25 cellular contexts compared by ENCODE assay signal in genomic region chr9:84974790-84975189, GRCh38.
DNase-seq lines count a peak whose midpoint lies in the region; ATAC-seq, FAIRE-seq and TF ChIP-seq lines count a peak whose summit lies in the region.
"Had no signal": no experiment of that assay in that cellular context is flagged by ENCODE, and none has a peak within 500 bp of the region (broad histone marks: within the 10 kb centered on the region; RNA-seq: fewer than 3 reads in every experiment).

No MANE protein-coding gene starts in this region.

- no peaks in the 10 kb centered on the region for H3K27me3 ChIP-seq in ectodermal cell (ENCODE audit: control insufficient read depth, insufficient read depth, low read length, poor library complexity, severe bottlenecking)
- H3K27me3 ChIP-seq: BLaER1 had no signal

- WGBS in ectodermal cell, 2 experiments = 87 to 94% methylated on average over 7 of the region's 7 CpGs

- H3K4me3 ChIP-seq in ectodermal cell (ENCODE audit: insufficient read depth, low read depth, low read length) = no peak overlapping the region
- H3K4me3 ChIP-seq: BLaER1 had no signal

- peak in 39 of 56 donors; percentile 13 to 86 (median 52) for DNase-seq in amygdala (lab: John Stamatoyannopoulos, UW)
- peak; percentile 61 for DNase-seq in midbrain (lab: John Stamatoyannopoulos, UW)
- peak; percentile 47 for DNase-seq in pons (ENCODE audit: low spot score)
- no peak for DNase-seq in GM12892 (ENCODE audit: insufficient read length)
- DNase-seq in Kasumi-1 (lab: John Stamatoyannopoulos, UW) = no peak
- DNase-seq in SHP77 (lab: John Stamatoyannopoulos, UW) = no peak
- DNase-seq: Calu3; CD4-positive, alpha-beta memory T cell; KBM-7; MV-4-11; NCI-H1694 treated with DMSO at 0.1 percent for 48 hours; NCI-H2107; NCI-H2227 treated with DMSO at 0.1 percent for 48 hours; NCI-H510A treated with DMSO at 0.1 percent for 48 hours; NCI-H774; OCI-M1; SHP77 treated with DMSO at 0.1 percent for 48 hours had no signal

- no peaks in the 10 kb centered on the region for H3K9me3 ChIP-seq in ectodermal cell (ENCODE audit: control insufficient read depth, low read length)
- H3K9me3 ChIP-seq: BLaER1 had no signal

- TF ChIP-seq POLR2A in GM12892 (IDR thresholded peaks at IDR 0.05; ENCODE audit: low read depth, low read length) = no peak

- H3K27ac ChIP-seq in ectodermal cell (ENCODE audit: insufficient read depth, low read depth, low read length, poor library complexity, severe bottlenecking) = peak overlapping the region; percentile 72
- H3K27ac ChIP-seq: BLaER1 had no signal

- FAIRE-seq in GM12892 (lab: Jason Lieb, UNC) = no peak
- FAIRE-seq: A204.1, GM12891, GM18507, H54, HepG2 had no signal

- no peaks in the 10 kb centered on the region for H3K4me1 ChIP-seq in ectodermal cell (ENCODE audit: control insufficient read depth, insufficient read depth, low read length)

- no peaks in the 10 kb centered on the region for H3K36me3 ChIP-seq in ectodermal cell (ENCODE audit: control insufficient read depth, insufficient read depth, low read length)
- H3K36me3 ChIP-seq: BLaER1 had no signal

- no peak for ATAC-seq in GM19395 (IDR thresholded peaks at IDR 0.05; ENCODE audit: unreplicated experiment)
- ATAC-seq: HepG2 had no signal

Comparison
In these comparisons a context has a peak if more than half of its experiments do, and no peak if none do; other contexts are left out.
1. DNase-seq: peak in amygdala (39 of 56), midbrain (single experiment) and pons (single experiment); none in GM12892 (single experiment), Kasumi-1 (0 of 2) and SHP77 (0 of 2).